ENCODE assay signal across 20 cellular contexts in the genomic region with DNA sequence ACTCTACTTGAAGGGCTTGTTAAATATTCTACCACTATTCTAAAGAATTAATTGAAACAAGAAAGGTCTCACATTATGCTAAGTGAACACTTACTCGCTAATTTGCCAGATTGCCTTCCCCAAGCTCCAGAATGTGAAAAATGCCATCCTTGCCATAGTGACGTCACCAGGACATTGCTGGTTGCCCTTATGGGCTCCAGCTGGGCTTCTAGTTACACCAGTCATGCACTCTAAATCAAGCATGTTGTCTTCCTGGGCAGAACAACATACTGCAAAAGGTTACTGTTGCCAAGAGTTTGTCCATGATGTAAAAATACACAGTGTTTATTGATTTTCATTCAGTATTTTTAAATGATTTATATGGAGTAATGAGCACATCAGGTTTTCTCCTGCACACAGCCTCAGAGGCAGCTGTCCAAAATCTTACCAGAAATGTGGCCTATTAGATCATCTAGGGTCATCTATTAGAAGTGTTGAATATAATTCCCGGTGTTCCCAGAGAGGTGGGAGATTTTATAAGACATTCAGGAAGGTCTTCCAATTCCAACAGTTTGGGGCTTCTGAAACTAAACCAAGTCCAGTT.
DNase-seq lines count a peak whose midpoint lies in the region; ATAC-seq and TF ChIP-seq lines count a peak whose summit lies in the region.
"Had no signal": no experiment of that assay in that cellular context is flagged by ENCODE, and none has a peak within 500 bp of the region (broad histone marks: within the 10 kb centered on the region; RNA-seq: fewer than 3 reads in every experiment).

No MANE protein-coding gene starts in this region.

- H3K9me3 Mint-ChIP-seq in HFFc6 (no peaks in the 10 kb centered on the region), glutamatergic neuron (ENCODE audit: unreplicated experiment) (no peaks in the 10 kb centered on the region)
- H3K9me3 Mint-ChIP-seq in activated CD4-positive, alpha-beta T cell treated with anti-CD3 and anti-CD28 coated beads, Interleukin-2, amount 10 ng/mL, durations not matched to agents 7 days and 5 days: no peaks in the 10 kb centered on the region
- no peaks in the 10 kb centered on the region for H3K9me3 Mint-ChIP-seq in effector memory CD8-positive, alpha-beta T cell
- H3K9me3 Mint-ChIP-seq: activated naive CD8-positive, alpha-beta T cell treated with anti-CD3 and anti-CD28 coated beads, Interleukin-2, amount 10 ng/mL, durations not matched to agents 7 days and 5 days had no signal

- POLR2A ChIA-PET in activated CD4-positive, alpha-beta T cell treated with anti-CD3 and anti-CD28 coated beads, Interleukin-2, amount 10 ng/mL, durations not matched to agents 7 days and 5 days (lab: Charles Lee): no interaction called here

- H3K36me3 Mint-ChIP-seq in HFFc6 (ENCODE audit: low read depth) (no peaks in the 10 kb centered on the region), glutamatergic neuron (ENCODE audit: unreplicated experiment) (no peaks in the 10 kb centered on the region)
- no peaks in the 10 kb centered on the region for H3K36me3 Mint-ChIP-seq in activated CD4-positive, alpha-beta T cell treated with anti-CD3 and anti-CD28 coated beads, Interleukin-2, amount 10 ng/mL, durations not matched to agents 7 days and 5 days (ENCODE audit: low read depth)
- no peaks in the 10 kb centered on the region for H3K36me3 Mint-ChIP-seq in effector memory CD8-positive, alpha-beta T cell (ENCODE audit: insufficient read depth)
- H3K36me3 Mint-ChIP-seq: activated naive CD8-positive, alpha-beta T cell treated with anti-CD3 and anti-CD28 coated beads, Interleukin-2, amount 10 ng/mL, durations not matched to agents 7 days and 5 days had no signal

- H3K27me3 Mint-ChIP-seq in HFFc6 (ENCODE audit: insufficient read depth) (no peaks in the 10 kb centered on the region), glutamatergic neuron (ENCODE audit: unreplicated experiment) (no peaks in the 10 kb centered on the region)
- peaks cover 6% of the 10 kb centered on the region for H3K27me3 Mint-ChIP-seq in activated CD4-positive, alpha-beta T cell treated with anti-CD3 and anti-CD28 coated beads, Interleukin-2, amount 10 ng/mL, durations not matched to agents 7 days and 5 days
- H3K27me3 Mint-ChIP-seq in effector memory CD8-positive, alpha-beta T cell: peaks cover 0 to 9% of the 10 kb centered on the region in 2 donors

- ATAC-seq in effector memory CD8-positive, alpha-beta T cell (replicated peaks): no peak
- ATAC-seq: SK-N-SH treated with all-trans-retinoic acid at 6 μM for 48 hours had no signal

- no peak overlapping the region for H3K4me3 ChIP-seq in AG09309 (ENCODE audit: control insufficient read depth, low read depth, low read length)
- H3K4me3 ChIP-seq: HAP-1, prostate gland had no signal

- CTCF ChIA-PET in activated CD4-positive, alpha-beta T cell treated with anti-CD3 and anti-CD28 coated beads, Interleukin-2, amount 10 ng/mL, durations not matched to agents 7 days and 5 days (lab: Charles Lee): no interaction called here

- peak; percentile 13 for DNase-seq in AG09309 (ENCODE audit: low read depth)
- peak; percentile 14 for DNase-seq in HFFc6
- DNase-seq in SK-MEL-5 (ENCODE audit: low read depth, low spot score): peak; percentile 8
- DNase-seq in glutamatergic neuron: peak; percentile 18
- no peak for DNase-seq in 8988T
- no peak for DNase-seq in activated CD4-positive, alpha-beta T cell treated with anti-CD3 and anti-CD28 coated beads, Interleukin-2, amount 10 ng/mL, durations not matched to agents 7 days and 5 days
- DNase-seq in stimulated activated CD4-positive, alpha-beta T cell treated with anti-CD3 and anti-CD28 coated beads, Interleukin-15, amount 100 ng/mL, for 24 hours: no peak
- DNase-seq in effector memory CD8-positive, alpha-beta T cell: no peak
- DNase-seq: activated CD8-positive, alpha-beta memory T cell treated with anti-CD3 and anti-CD28 coated beads, Interleukin-2, amount 50 U/mL, for 4 hours; activated naive CD8-positive, alpha-beta T cell treated with anti-CD3 and anti-CD28 coated beads, Interleukin-2, amount 10 ng/mL, durations not matched to agents 7 days and 5 days; cortex of kidney; DMS79 treated with DMSO at 0.1 percent for 48 hours; NCI-H1048; NK-92 treated with Interleukin-12 subunit alpha and Interleukin-12 subunit beta, amount 100 ng/mL, for 24 hours; stimulated activated CD4-positive, alpha-beta T cell treated with anti-CD3 and anti-CD28 coated beads, Interleukin-1b, Interleukin-23, amount 100 ng/mL, for 48 hours; WERI-Rb-1 had no signal

- H3K27ac Mint-ChIP-seq in HFFc6: no peak overlapping the region
- peak overlapping the region; percentile 59 for H3K27ac Mint-ChIP-seq in glutamatergic neuron (ENCODE audit: unreplicated experiment)
- no peak overlapping the region for H3K27ac Mint-ChIP-seq in activated CD4-positive, alpha-beta T cell treated with anti-CD3 and anti-CD28 coated beads, Interleukin-2, amount 10 ng/mL, durations not matched to agents 7 days and 5 days
- H3K27ac Mint-ChIP-seq in effector memory CD8-positive, alpha-beta T cell: no peak overlapping the region
- H3K27ac Mint-ChIP-seq: activated naive CD8-positive, alpha-beta T cell treated with anti-CD3 and anti-CD28 coated beads, Interleukin-2, amount 10 ng/mL, durations not matched to agents 7 days and 5 days; B cell had no signal

- TF ChIP-seq CTCF in AG09309 (IDR thresholded peaks at IDR 0.05; ENCODE audit: control insufficient read depth, insufficient read depth, low read depth, low read length, missing control alignments): no peak
- no peak for TF ChIP-seq CTCF in HFFc6 (IDR thresholded peaks at IDR 0.05)
- no peak for TF ChIP-seq CTCF in glutamatergic neuron (IDR thresholded peaks at IDR 0.05; ENCODE audit: partially characterized antibody, unreplicated experiment)

- in situ Hi-C loops in SK-MEL-5 (cut with HindIII; ENCODE audit: low pct_unique_long_range_greater_than_20kb, low sequenced_read_pairs): no loop called here

- H3K4me1 Mint-ChIP-seq in HFFc6 (ENCODE audit: low read depth): peaks cover 9% of the 10 kb centered on the region
- peaks cover 9% of the 10 kb centered on the region for H3K4me1 Mint-ChIP-seq in glutamatergic neuron (ENCODE audit: low read depth, unreplicated experiment)
- H3K4me1 Mint-ChIP-seq in activated CD4-positive, alpha-beta T cell treated with anti-CD3 and anti-CD28 coated beads, Interleukin-2, amount 10 ng/mL, durations not matched to agents 7 days and 5 days: no peaks in the 10 kb centered on the region
- no peaks in the 10 kb centered on the region for H3K4me1 Mint-ChIP-seq in effector memory CD8-positive, alpha-beta T cell (ENCODE audit: low read depth in 2 of 2)
- H3K4me1 Mint-ChIP-seq: activated naive CD8-positive, alpha-beta T cell treated with anti-CD3 and anti-CD28 coated beads, Interleukin-2, amount 10 ng/mL, durations not matched to agents 7 days and 5 days; B cell had no signal

- H3K4me3 Mint-ChIP-seq in HFFc6 (no peak overlapping the region), glutamatergic neuron (ENCODE audit: unreplicated experiment) (no peak overlapping the region)
- H3K4me3 Mint-ChIP-seq in activated CD4-positive, alpha-beta T cell treated with anti-CD3 and anti-CD28 coated beads, Interleukin-2, amount 10 ng/mL, durations not matched to agents 7 days and 5 days: no peak overlapping the region
- no peak overlapping the region for H3K4me3 Mint-ChIP-seq in effector memory CD8-positive, alpha-beta T cell
- H3K4me3 Mint-ChIP-seq: activated naive CD8-positive, alpha-beta T cell treated with anti-CD3 and anti-CD28 coated beads, Interleukin-2, amount 10 ng/mL, durations not matched to agents 7 days and 5 days; B cell had no signal

Comparison
In these comparisons a context has a peak if more than half of its experiments do, and no peak if none do; other contexts are left out.
1. DNase-seq: peak in AG09309 (single experiment), HFFc6 (single experiment), SK-MEL-5 (single experiment) and glutamatergic neuron (single experiment); none in 8988T (single experiment), activated CD4-positive, alpha-beta T cell treated with anti-CD3 and anti-CD28 coated beads, Interleukin-2, amount 10 ng/mL, durations not matched to agents 7 days and 5 days (single experiment), stimulated activated CD4-positive, alpha-beta T cell treated with anti-CD3 and anti-CD28 coated beads, Interleukin-15, amount 100 ng/mL, for 24 hours (single experiment) and effector memory CD8-positive, alpha-beta T cell (0 of 3).